10 cellular contexts compared by ENCODE assay signal in genomic region chr21:42221581-42222345, GRCh38. TPM values are rescaled to one million over a fixed set of nuclear protein-coding genes. Genes with fewer than 3 reads are reported as not detected.
DNase-seq lines count a peak whose midpoint lies in the region; ATAC-seq and TF ChIP-seq lines count a peak whose summit lies in the region.
"Had no signal": no experiment of that assay in that cellular context is flagged by ENCODE, and none has a peak within 500 bp of the region (broad histone marks: within the 10 kb centered on the region; RNA-seq: fewer than 3 reads in every experiment).

No MANE protein-coding gene starts in this region.

- H3K4me1 Mint-ChIP-seq in activated T-cell treated with anti-CD3 and anti-CD28 coated beads, Interleukin-2, amount 50 U/mL, for 72 hours (ENCODE audit: low read depth) = peaks cover 63% of the 10 kb centered on the region

- DNase-seq in activated T-cell treated with anti-CD3 and anti-CD28 coated beads, Interleukin-2, amount 50 U/mL, for 72 hours = no peak
- no peak for DNase-seq in activated T-cell treated with anti-CD3 and anti-CD28 coated beads for 4 hours
- DNase-seq in brain microvascular endothelial cell = peak; percentile 74
- peak; percentile 56 to 69 for DNase-seq in suprapubic skin (ENCODE audit: low spot score in 2 of 2)
- no peak for DNase-seq in NCI-H524 (lab: John Stamatoyannopoulos, UW)
- no peak for DNase-seq in foreskin keratinocyte
- no peak for DNase-seq in DMS114 treated with DMSO at 0.1 percent for 48 hours (lab: John Stamatoyannopoulos, UW; ENCODE audit: unreplicated experiment)
- DNase-seq: PC-3 had no signal

- H3K36me3 ChIP-seq in brain microvascular endothelial cell (replicated peaks) (no peaks in the 10 kb centered on the region), suprapubic skin (no peaks in the 10 kb centered on the region)

- H3K9me3 ChIP-seq in suprapubic skin = no peaks in the 10 kb centered on the region

- no peak overlapping the region for H3K27ac Mint-ChIP-seq in activated T-cell treated with anti-CD3 and anti-CD28 coated beads, Interleukin-2, amount 50 U/mL, for 72 hours

- H3K27me3 Mint-ChIP-seq in activated T-cell treated with anti-CD3 and anti-CD28 coated beads, Interleukin-2, amount 50 U/mL, for 72 hours (ENCODE audit: low read depth) = no peaks in the 10 kb centered on the region

- TF ChIP-seq POLR2A in suprapubic skin (IDR thresholded peaks at IDR 0.05) = no peak

- peak overlapping the region; percentile 9 to 31 for H3K4me3 Mint-ChIP-seq in activated T-cell treated with anti-CD3 and anti-CD28 coated beads, Interleukin-2, amount 50 U/mL, for 72 hours

- no peak for ATAC-seq in activated T-cell treated with anti-CD3 and anti-CD28 coated beads, Interleukin-2, amount 50 U/mL, for 72 hours (replicated peaks in 1 of 2)
- ATAC-seq in foreskin keratinocyte = no peak
- ATAC-seq: PC-3 had no signal

- H3K36me3 Mint-ChIP-seq in activated T-cell treated with anti-CD3 and anti-CD28 coated beads, Interleukin-2, amount 50 U/mL, for 72 hours (ENCODE audit: insufficient read depth in 2 of 2) = peaks cover 7 to 26% of the 10 kb centered on the region in 2 donors

- TF ChIP-seq EP300 in suprapubic skin (IDR thresholded peaks at IDR 0.05) = no peak

- H3K4me3 ChIP-seq in brain microvascular endothelial cell (ENCODE audit: low read depth, low read length) (no peak overlapping the region), suprapubic skin (no peak overlapping the region)

- 65% methylated on average over 15 of the region's 15 CpGs for WGBS in suprapubic skin

- no peaks in the 10 kb centered on the region for H3K9me3 Mint-ChIP-seq in activated T-cell treated with anti-CD3 and anti-CD28 coated beads, Interleukin-2, amount 50 U/mL, for 72 hours

- TF ChIP-seq CTCF in brain microvascular endothelial cell (IDR thresholded peaks at IDR 0.05; ENCODE audit: low read depth, low read length, missing control alignments) (no peak), suprapubic skin (IDR thresholded peaks at IDR 0.05) (no peak), foreskin keratinocyte (conservative IDR thresholded peaks at IDR 0.05) (no peak)

- H3K27ac ChIP-seq in brain microvascular endothelial cell (peak overlapping the region; percentile 59), layer of hippocampus (ENCODE audit: low read depth, low read length) (peak overlapping the region; percentile 71), suprapubic skin (no peak overlapping the region), foreskin keratinocyte (no peak overlapping the region)
- H3K27ac ChIP-seq: parathyroid adenoma had no signal

- H3K27me3 ChIP-seq in brain microvascular endothelial cell (replicated peaks) (peaks cover 26% of the 10 kb centered on the region), layer of hippocampus (ENCODE audit: control insufficient read depth, insufficient read depth, low read length) (no peaks in the 10 kb centered on the region), suprapubic skin (no peaks in the 10 kb centered on the region), foreskin keratinocyte (no peaks in the 10 kb centered on the region)

- in situ Hi-C loops in brain microvascular endothelial cell (cut with HindIII; ENCODE audit: low pct_ligation_motif_present, low sequenced_read_pairs) = no loop called here

- H3K4me1 ChIP-seq in suprapubic skin (peaks cover 37% of the 10 kb centered on the region), foreskin keratinocyte (peaks cover 5% of the 10 kb centered on the region)
- H3K4me1 ChIP-seq: parathyroid adenoma had no signal

RNA-seq across cellular contexts. Expression of gene ABCG1, which starts 2.8 kb away (rescaled TPM):
- total RNA-seq in activated T-cell treated with anti-CD3 and anti-CD28 coated beads, Interleukin-2, amount 50 U/mL, for 72 hours = 10 to 100 TPM; 53.1 to 55.5 TPM
- total RNA-seq in suprapubic skin = 10 to 100 TPM; 32.0 to 54.0 (median 35.2) TPM
- total RNA-seq in foreskin keratinocyte = 2.3 and 4.4 TPM in 2 replicates
- 1.5 and 2.5 TPM in 2 replicates for polyA plus RNA-seq in foreskin keratinocyte

Comparison
In these comparisons a context has a peak if more than half of its experiments do, and no peak if none do; other contexts are left out.
1. DNase-seq: peak in brain microvascular endothelial cell (single experiment) and suprapubic skin (2 of 2); none in activated T-cell treated with anti-CD3 and anti-CD28 coated beads, Interleukin-2, amount 50 U/mL, for 72 hours (0 of 2), activated T-cell treated with anti-CD3 and anti-CD28 coated beads for 4 hours (single experiment), NCI-H524 (0 of 2), foreskin keratinocyte (0 of 2) and DMS114 treated with DMSO at 0.1 percent for 48 hours (single experiment).
2. H3K27ac ChIP-seq: peak in brain microvascular endothelial cell (single experiment) and layer of hippocampus (single experiment); none in suprapubic skin (single experiment) and foreskin keratinocyte (single experiment).